In the genomic region with DNA sequence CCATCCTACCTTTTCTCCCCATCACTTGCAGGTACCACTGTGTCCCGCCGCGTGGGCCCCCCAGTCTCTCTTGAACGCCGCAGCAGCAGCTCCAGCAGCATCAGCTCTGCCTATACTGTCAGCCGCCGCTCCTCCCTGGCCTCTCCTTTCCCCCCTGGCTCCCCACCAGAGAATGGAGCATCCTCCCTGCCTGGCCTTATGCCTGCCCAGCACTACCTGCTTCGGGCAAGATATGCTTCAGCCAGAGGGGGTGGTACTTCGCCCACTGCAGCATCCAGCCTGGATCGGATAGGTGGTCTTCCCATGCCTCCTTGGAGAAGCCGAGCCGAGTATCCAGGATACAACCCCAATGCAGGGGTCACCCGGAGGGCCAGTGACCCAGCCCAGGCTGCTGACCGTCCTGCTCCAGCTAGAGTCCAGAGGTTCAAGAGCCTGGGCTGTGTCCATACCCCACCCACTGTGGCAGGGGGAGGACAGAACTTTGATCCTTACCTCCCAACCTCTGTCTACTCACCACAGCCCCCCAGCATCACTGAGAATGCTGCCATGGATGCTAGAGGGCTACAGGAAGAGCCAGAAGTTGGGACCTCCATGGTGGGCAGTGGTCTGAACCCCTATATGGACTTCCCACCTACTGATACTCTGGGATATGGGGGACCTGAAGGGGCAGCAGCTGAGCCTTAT, we compare ENCODE assay signal across 1 cellular context.
TF ChIP-seq lines count a peak whose summit lies in the region.

No MANE protein-coding gene starts in this region.

TF ChIP-seq in HepG2, 621 proteins besides CTCF, POLR2A, EP300 and RAD21:
- TF ChIP-seq ZNF274 (CRISPR knock-in tag; IDR thresholded peaks at IDR 0.05) (no peak), HNF4A (CRISPR knock-in tag; IDR thresholded peaks at IDR 0.05) (peak; percentile 29; the same call in 1 of the 2 replicates), PATZ1 (CRISPR knock-in tag; IDR thresholded peaks at IDR 0.05) (peak; percentile 48; the same call in 1 of the 2 replicates)
